Comparison of ENCODE assay signal across 26 cellular contexts in the genomic region with DNA sequence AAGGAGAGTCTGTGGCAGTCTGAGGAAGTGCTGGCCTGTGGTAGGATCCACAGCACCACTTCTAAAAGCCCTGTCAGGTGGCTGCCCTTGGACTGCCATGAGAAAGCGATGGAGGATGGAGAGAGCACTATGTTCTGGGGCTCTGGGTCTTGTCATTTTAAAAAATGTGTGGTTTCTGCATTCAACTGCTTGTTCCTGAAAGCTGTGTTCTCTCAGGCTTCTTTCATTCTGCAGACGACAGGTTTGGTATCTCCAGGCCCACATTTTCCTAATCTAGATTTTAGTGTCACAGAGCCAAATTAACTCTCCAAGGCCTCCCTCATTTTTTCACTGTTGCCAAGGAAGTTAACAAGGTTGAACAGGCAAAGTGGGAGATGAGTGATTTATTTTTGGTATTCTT. TPM values are rescaled to one million over a fixed set of nuclear protein-coding genes. Genes with fewer than 3 reads are reported as not detected.
"Had no signal": no experiment of that assay in that cellular context is flagged by ENCODE, and none has a peak within 500 bp of the region (broad histone marks: within the 10 kb centered on the region; RNA-seq: fewer than 3 reads in every experiment).

No MANE protein-coding gene starts in this region.

- ATAC-seq: Right ventricle myocardium inferior, SK-N-SH treated with all-trans-retinoic acid at 6 μM for 48 hours had no signal

- H3K4me1 ChIP-seq: Peyer's patch, SJCRH30 had no signal

- H3K4me3 ChIP-seq: MG63, PC-9, Peyer's patch, SJCRH30 had no signal

- H3K9me3 ChIP-seq: MG63, Peyer's patch, SJCRH30 had no signal

- DNase-seq: Karpas-422; KG1; MG63; NCI-H1092; NCI-H1105 treated with DMSO at 0.1 percent for 48 hours; NCI-H1436 treated with DMSO at 0.1 percent for 48 hours; NCI-H1694; NCI-H187 treated with DMSO at 0.1 percent for 48 hours; NCI-H2029 treated with DMSO at 0.1 percent for 48 hours; NCI-H2171; NCI-H226; NCI-H510A; NCI-H524 treated with DMSO at 0.1 percent for 48 hours; NCI-H69; NCI-H774; NK-92 treated with Interleukin-12 subunit alpha and Interleukin-12 subunit beta, amount 100 ng/mL, for 24 hours; PC-9; Peyer's patch; SHP77 treated with DMSO at 0.1 percent for 48 hours; SJCRH30; T-helper 1 cell had no signal

- H3K27ac ChIP-seq: HL-60, PC-9, Peyer's patch, SJCRH30 had no signal

- H3K4me2 ChIP-seq: PC-9 had no signal

- H3K27me3 ChIP-seq: MG63, Peyer's patch, SJCRH30 had no signal

- H2AFZ ChIP-seq: PC-9 had no signal

- H3K36me3 ChIP-seq: MG63, Peyer's patch had no signal

RNA-seq across cellular contexts. Expression of gene OVCH1, which starts 10.5 kb away (rescaled TPM):
- total RNA-seq: OCI-LY7, PC-9, RPMI7951 had no signal
